Comparison of ENCODE assay signal across 1 cellular context in genomic region chr2:232008907-232009638, GRCh38.
TF ChIP-seq lines count a peak whose summit lies in the region.

No MANE protein-coding gene starts in this region.

TF ChIP-seq in SK-N-SH, 30 proteins besides CTCF, POLR2A, EP300 and RAD21 (continued from another document):
- TF ChIP-seq ZBTB33 (IDR thresholded peaks at IDR 0.05; ENCODE audit: borderline replicate concordance, low read depth) (no peak), RCOR1 (IDR thresholded peaks at IDR 0.05; ENCODE audit: low read length) (no peak), REST (IDR thresholded peaks at IDR 0.05; ENCODE audit: low read depth, low read length) (no peak)
